Comparison of ENCODE assay signal across 1 cellular context in the genomic region with DNA sequence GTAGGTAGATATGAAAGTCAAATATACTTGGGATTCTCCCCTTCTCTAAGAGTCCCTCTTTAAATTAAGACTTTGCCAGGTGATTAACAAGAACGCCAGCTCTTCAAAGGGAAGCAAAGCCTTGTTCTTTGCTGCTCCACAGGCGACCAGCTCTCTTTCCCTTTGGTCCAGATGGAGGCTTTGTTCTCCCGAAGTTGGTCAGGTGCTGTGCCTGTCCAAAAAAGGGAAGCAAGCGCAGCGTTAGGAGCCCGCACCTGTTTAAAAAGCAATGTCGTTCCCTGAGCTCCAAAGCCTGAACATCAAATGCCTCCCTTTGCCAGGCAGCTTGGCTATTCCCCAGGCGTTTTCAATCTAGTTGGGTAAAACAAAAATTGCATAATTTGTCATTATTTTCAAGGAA.
TF ChIP-seq lines count a peak whose summit lies in the region.

No MANE protein-coding gene starts in this region.

TF ChIP-seq in WTC11, 78 proteins besides CTCF, POLR2A, EP300 and RAD21 (continued from another document):
- TF ChIP-seq FOXJ3 (CRISPR knock-in tag; IDR thresholded peaks at IDR 0.05; ENCODE audit: borderline replicate concordance), result no peak
- no peak for TF ChIP-seq SOX15 (CRISPR knock-in tag; IDR thresholded peaks at IDR 0.05)
- TF ChIP-seq TEAD1 (CRISPR knock-in tag; IDR thresholded peaks at IDR 0.05), result no peak
- TF ChIP-seq, protein P1, sequence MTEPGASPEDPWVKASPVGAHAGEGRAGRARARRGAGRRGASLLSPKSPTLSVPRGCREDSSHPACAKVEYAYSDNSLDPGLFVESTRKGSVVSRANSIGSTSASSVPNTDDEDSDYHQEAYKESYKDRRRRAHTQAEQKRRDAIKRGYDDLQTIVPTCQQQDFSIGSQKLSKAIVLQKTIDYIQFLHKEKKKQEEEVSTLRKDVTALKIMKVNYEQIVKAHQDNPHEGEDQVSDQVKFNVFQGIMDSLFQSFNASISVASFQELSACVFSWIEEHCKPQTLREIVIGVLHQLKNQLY (CRISPR knock-in tag; IDR thresholded peaks at IDR 0.05), result no peak
- TF ChIP-seq SP1 (CRISPR knock-in tag; conservative IDR thresholded peaks at IDR 0.05), result no peak
- TF ChIP-seq, protein P2, sequence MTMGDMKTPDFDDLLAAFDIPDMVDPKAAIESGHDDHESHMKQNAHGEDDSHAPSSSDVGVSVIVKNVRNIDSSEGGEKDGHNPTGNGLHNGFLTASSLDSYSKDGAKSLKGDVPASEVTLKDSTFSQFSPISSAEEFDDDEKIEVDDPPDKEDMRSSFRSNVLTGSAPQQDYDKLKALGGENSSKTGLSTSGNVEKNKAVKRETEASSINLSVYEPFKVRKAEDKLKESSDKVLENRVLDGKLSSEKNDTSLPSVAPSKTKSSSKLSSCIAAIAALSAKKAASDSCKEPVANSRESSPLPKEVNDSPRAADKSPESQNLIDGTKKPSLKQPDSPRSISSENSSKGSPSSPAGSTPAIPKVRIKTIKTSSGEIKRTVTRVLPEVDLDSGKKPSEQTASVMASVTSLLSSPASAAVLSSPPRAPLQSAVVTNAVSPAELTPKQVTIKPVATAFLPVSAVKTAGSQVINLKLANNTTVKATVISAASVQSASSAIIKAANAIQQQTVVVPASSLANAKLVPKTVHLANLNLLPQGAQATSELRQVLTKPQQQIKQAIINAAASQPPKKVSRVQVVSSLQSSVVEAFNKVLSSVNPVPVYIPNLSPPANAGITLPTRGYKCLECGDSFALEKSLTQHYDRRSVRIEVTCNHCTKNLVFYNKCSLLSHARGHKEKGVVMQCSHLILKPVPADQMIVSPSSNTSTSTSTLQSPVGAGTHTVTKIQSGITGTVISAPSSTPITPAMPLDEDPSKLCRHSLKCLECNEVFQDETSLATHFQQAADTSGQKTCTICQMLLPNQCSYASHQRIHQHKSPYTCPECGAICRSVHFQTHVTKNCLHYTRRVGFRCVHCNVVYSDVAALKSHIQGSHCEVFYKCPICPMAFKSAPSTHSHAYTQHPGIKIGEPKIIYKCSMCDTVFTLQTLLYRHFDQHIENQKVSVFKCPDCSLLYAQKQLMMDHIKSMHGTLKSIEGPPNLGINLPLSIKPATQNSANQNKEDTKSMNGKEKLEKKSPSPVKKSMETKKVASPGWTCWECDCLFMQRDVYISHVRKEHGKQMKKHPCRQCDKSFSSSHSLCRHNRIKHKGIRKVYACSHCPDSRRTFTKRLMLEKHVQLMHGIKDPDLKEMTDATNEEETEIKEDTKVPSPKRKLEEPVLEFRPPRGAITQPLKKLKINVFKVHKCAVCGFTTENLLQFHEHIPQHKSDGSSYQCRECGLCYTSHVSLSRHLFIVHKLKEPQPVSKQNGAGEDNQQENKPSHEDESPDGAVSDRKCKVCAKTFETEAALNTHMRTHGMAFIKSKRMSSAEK (CRISPR knock-in tag; IDR thresholded peaks at IDR 0.05; ENCODE audit: borderline replicate concordance), result no peak
- TF ChIP-seq, protein P3, sequence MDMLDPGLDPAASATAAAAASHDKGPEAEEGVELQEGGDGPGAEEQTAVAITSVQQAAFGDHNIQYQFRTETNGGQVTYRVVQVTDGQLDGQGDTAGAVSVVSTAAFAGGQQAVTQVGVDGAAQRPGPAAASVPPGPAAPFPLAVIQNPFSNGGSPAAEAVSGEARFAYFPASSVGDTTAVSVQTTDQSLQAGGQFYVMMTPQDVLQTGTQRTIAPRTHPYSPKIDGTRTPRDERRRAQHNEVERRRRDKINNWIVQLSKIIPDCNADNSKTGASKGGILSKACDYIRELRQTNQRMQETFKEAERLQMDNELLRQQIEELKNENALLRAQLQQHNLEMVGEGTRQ (CRISPR knock-in tag; IDR thresholded peaks at IDR 0.05), result no peak
- no peak for TF ChIP-seq ZNF396 (CRISPR knock-in tag; IDR thresholded peaks at IDR 0.05; ENCODE audit: borderline replicate concordance)
- TF ChIP-seq, protein P4, sequence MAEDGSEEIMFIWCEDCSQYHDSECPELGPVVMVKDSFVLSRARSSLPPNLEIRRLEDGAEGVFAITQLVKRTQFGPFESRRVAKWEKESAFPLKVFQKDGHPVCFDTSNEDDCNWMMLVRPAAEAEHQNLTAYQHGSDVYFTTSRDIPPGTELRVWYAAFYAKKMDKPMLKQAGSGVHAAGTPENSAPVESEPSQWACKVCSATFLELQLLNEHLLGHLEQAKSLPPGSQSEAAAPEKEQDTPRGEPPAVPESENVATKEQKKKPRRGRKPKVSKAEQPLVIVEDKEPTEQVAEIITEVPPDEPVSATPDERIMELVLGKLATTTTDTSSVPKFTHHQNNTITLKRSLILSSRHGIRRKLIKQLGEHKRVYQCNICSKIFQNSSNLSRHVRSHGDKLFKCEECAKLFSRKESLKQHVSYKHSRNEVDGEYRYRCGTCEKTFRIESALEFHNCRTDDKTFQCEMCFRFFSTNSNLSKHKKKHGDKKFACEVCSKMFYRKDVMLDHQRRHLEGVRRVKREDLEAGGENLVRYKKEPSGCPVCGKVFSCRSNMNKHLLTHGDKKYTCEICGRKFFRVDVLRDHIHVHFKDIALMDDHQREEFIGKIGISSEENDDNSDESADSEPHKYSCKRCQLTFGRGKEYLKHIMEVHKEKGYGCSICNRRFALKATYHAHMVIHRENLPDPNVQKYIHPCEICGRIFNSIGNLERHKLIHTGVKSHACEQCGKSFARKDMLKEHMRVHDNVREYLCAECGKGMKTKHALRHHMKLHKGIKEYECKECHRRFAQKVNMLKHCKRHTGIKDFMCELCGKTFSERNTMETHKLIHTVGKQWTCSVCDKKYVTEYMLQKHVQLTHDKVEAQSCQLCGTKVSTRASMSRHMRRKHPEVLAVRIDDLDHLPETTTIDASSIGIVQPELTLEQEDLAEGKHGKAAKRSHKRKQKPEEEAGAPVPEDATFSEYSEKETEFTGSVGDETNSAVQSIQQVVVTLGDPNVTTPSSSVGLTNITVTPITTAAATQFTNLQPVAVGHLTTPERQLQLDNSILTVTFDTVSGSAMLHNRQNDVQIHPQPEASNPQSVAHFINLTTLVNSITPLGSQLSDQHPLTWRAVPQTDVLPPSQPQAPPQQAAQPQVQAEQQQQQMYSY (CRISPR knock-in tag; IDR thresholded peaks at IDR 0.05), result no peak
- no peak for TF ChIP-seq ZBTB21 (CRISPR knock-in tag; IDR thresholded peaks at IDR 0.05; ENCODE audit: borderline replicate concordance)
- TF ChIP-seq TEAD4 (CRISPR knock-in tag; IDR thresholded peaks at IDR 0.05), result no peak
